Comparison of ENCODE assay signal across 8 cellular contexts in the genomic region with DNA sequence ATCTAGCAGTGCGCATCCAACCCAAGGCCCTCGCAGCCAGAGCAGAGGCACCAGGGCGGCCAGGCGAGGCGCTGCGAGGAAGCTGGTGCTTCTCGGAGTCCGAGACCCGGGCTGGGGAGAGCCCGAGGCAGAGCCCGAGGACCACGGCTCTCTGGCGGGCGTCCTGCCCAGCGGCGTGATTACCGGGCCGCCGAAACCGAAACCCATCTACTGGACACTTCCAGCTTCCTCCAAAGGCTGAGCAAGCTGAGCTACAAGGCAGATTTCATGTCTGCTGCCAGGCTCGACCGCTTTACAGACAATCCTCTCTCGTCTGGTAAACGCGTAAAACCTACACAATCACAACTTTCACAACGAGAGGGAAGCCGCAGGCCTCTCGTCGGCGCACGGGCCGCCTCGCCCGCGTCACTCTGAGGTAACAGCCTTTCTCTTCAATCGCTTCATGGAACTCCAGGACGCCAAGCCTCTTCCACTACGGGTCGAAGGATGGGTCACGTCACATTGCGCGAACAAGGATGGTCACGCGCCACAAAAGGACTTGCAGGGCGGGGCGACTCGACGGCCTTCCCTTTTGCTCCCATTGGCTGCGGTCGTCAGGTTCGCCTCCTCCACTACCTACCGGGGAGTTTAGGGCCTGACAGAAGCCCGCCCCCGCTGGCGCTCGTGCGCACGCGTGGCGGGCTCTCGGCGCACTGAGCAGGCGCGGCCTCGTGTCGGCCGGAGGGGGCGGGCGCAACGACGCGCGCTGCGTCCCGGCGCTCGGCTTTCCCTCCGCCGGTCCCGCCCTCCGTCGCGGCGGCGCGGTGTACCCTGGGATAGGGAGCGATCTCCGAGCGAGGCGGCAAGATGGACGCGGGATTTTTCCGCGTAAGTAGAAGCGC. TPM values are rescaled to one million over a fixed set of nuclear protein-coding genes. Genes with fewer than 3 reads are reported as not detected.
A peak's percentile ranks its signal among the peaks of the same experiment; 100 is the strongest.
DNase-seq lines count a peak whose midpoint lies in the region; ATAC-seq and TF ChIP-seq lines count a peak whose summit lies in the region.

A gene with protein sequence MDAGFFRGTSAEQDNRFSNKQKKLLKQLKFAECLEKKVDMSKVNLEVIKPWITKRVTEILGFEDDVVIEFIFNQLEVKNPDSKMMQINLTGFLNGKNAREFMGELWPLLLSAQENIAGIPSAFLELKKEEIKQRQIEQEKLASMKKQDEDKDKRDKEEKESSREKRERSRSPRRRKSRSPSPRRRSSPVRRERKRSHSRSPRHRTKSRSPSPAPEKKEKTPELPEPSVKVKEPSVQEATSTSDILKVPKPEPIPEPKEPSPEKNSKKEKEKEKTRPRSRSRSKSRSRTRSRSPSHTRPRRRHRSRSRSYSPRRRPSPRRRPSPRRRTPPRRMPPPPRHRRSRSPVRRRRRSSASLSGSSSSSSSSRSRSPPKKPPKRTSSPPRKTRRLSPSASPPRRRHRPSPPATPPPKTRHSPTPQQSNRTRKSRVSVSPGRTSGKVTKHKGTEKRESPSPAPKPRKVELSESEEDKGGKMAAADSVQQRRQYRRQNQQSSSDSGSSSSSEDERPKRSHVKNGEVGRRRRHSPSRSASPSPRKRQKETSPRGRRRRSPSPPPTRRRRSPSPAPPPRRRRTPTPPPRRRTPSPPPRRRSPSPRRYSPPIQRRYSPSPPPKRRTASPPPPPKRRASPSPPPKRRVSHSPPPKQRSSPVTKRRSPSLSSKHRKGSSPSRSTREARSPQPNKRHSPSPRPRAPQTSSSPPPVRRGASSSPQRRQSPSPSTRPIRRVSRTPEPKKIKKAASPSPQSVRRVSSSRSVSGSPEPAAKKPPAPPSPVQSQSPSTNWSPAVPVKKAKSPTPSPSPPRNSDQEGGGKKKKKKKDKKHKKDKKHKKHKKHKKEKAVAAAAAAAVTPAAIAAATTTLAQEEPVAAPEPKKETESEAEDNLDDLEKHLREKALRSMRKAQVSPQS (plus strand): TSS at position 822 of the 881 bp plus-strand sequence. CDS start 25 bp downstream, at position 847.

- peak; percentile 99 for DNase-seq in AG08396 (ENCODE audit: low spot score)
- DNase-seq in NCI-H345 (lab: John Stamatoyannopoulos, UW), result peak; percentile 99
- DNase-seq in activated B cell treated with CpG ODN at 0.5 μM for 24 hours, result peak; percentile 96
- peak; percentile 92 to 100 (median 99) for DNase-seq in caudate nucleus (lab: John Stamatoyannopoulos, UW)
- peak; percentile 99 for DNase-seq in immature natural killer cell
- peak; percentile 100 for DNase-seq in smooth muscle cell of the brain vasculature (ENCODE audit: low read depth, low spot score)

- H3K36me3 Mint-ChIP-seq in activated B cell treated with CpG ODN at 0.5 μM for 24 hours (ENCODE audit: low read depth), result peaks cover 38% of the 10 kb centered on the region
- peaks cover 3 to 17% (median 13%) of the 10 kb centered on the region in 3 donors for H3K36me3 Mint-ChIP-seq in immature natural killer cell

- H3K27ac Mint-ChIP-seq in activated B cell treated with CpG ODN at 0.5 μM for 24 hours, result peak within 1 kb of the TSS; percentile 99
- peak within 1 kb of the TSS; percentile 97 to 100 (median 99) for H3K27ac Mint-ChIP-seq in immature natural killer cell

- H3K4me1 Mint-ChIP-seq in activated B cell treated with CpG ODN at 0.5 μM for 24 hours (peaks cover 38% of the 10 kb centered on the region), immature natural killer cell (peaks cover 29 to 50% of the 10 kb centered on the region in 2 donors)

- H3K27me3 Mint-ChIP-seq in activated B cell treated with CpG ODN at 0.5 μM for 24 hours, result no peaks in the 10 kb centered on the region
- peaks cover 13 to 17% (median 13%) of the 10 kb centered on the region in 3 donors for H3K27me3 Mint-ChIP-seq in immature natural killer cell (ENCODE audit: low read depth in 3 of 3)

- peak within 1 kb of the TSS; percentile 96 for H3K4me3 Mint-ChIP-seq in activated B cell treated with CpG ODN at 0.5 μM for 24 hours
- peak within 1 kb of the TSS; percentile 90 to 96 (median 93) for H3K4me3 Mint-ChIP-seq in immature natural killer cell

- TF ChIP-seq CTCF in activated B cell treated with CpG ODN at 0.5 μM for 24 hours (IDR thresholded peaks at IDR 0.05), result no peak

- CTCF ChIA-PET in activated B cell treated with CpG ODN at 0.5 μM for 24 hours (lab: Charles Lee), result interaction anchor here (1.0 to 1.3 kb wide), 5 partner anchors 46 to 453 kb away, joined by 3 to 6 read pairs (median 3); a partner anchor contains a TSS

- H3K9me3 Mint-ChIP-seq in activated B cell treated with CpG ODN at 0.5 μM for 24 hours, result no peaks in the 10 kb centered on the region
- no peaks in the 10 kb centered on the region for H3K9me3 Mint-ChIP-seq in immature natural killer cell

- peak within 1 kb of the TSS; percentile 98 for H3K27ac ChIP-seq in caudate nucleus (ENCODE audit: low read depth, low read length)

- peak; percentile 90 for ATAC-seq in GM18909 (IDR thresholded peaks at IDR 0.05; ENCODE audit: poor library complexity, unreplicated experiment)
- ATAC-seq in HG03175 (IDR thresholded peaks at IDR 0.05; ENCODE audit: unreplicated experiment), result peak; percentile 93
- peak; percentile 90 for ATAC-seq in activated B cell treated with CpG ODN at 0.5 μM for 24 hours (ENCODE audit: low read depth)

- POLR2A ChIA-PET in activated B cell treated with CpG ODN at 0.5 μM for 24 hours (lab: Charles Lee), result interaction anchor here (0.6 to 2.6 kb wide), 23 partner anchors 9 to 1298 kb away, joined by 3 to 22 read pairs (median 4); a partner anchor contains a TSS

- intact Hi-C loops in activated B cell treated with CpG ODN at 0.5 μM for 24 hours (cut with micrococcal nuclease), result loop anchor here (1.0 to 10.0 kb wide), 10 partner anchors 102 to 1232 kb away; a partner anchor contains a TSS

RNA-seq across cellular contexts. Expression of the gene that starts here (rescaled TPM):
- 214 and 220 TPM in 2 replicates for total RNA-seq in activated B cell treated with CpG ODN at 0.5 μM for 24 hours
- 100 to 1,000 TPM in 2 of 3 donors, 10 to 100 TPM in 1; 41.4 to 266 (median 103) TPM for polyA plus RNA-seq in immature natural killer cell

Comparison
In these comparisons a context has a peak if more than half of its experiments do, and no peak if none do; other contexts are left out.
1. Peak in every context shown above with its lines: DNase-seq, ATAC-seq and H3K27ac ChIP-seq.